28 cellular contexts compared by ENCODE assay signal in genomic region chr6:165263-165662, GRCh38.
"Had no signal": no experiment of that assay in that cellular context is flagged by ENCODE, and none has a peak within 500 bp of the region (broad histone marks: within the 10 kb centered on the region; RNA-seq: fewer than 3 reads in every experiment).

No MANE protein-coding gene starts in this region.

- H3K36me3 Mint-ChIP-seq: stimulated activated effector memory CD8-positive, alpha-beta T cell treated with anti-CD3 and anti-CD28 coated beads, Interleukin-12 subunit alpha, Interleukin-12 subunit beta, amount 100 ng/mL, for 72 hours; stimulated activated memory B cell treated with anti-CD40 and anti-IgM and Interleukin-4, amounts not matched to agents 10 μg/mL and 1 μg/mL and 100 μg/mL, for 72 hours; stimulated activated naive B cell treated with anti-CD40 and anti-IgM and Interleukin-4, amounts not matched to agents 10 μg/mL and 1 μg/mL and 100 μg/mL, for 72 hours; type B pancreatic cell had no signal

- H3K27ac ChIP-seq: stomach, suprapubic skin, testis, thoracic aorta, thyroid gland, tibial artery, tibial nerve, transverse colon, upper lobe of left lung, upper lobe of right lung, uterus, vagina had no signal

- H3K27me3 ChIP-seq: stomach, testis, thyroid gland, tibial artery, tibial nerve, upper lobe of left lung, upper lobe of right lung, uterus, vagina had no signal

- FAIRE-seq: urothelium cell line had no signal

- H3K4me3 ChIP-seq: stomach, suprapubic skin, testis, thoracic aorta, thyroid gland, tibial artery, tibial nerve, transverse colon, upper lobe of left lung, upper lobe of right lung, uterus, vagina had no signal

- H3K36me3 ChIP-seq: stomach, suprapubic skin, thoracic aorta, thyroid gland, tibial artery, tibial nerve, transverse colon, upper lobe of left lung, upper lobe of right lung, uterus, vagina had no signal

- H3K4me3 Mint-ChIP-seq: stimulated activated effector memory CD8-positive, alpha-beta T cell treated with anti-CD3 and anti-CD28 coated beads, Interleukin-12 subunit alpha, Interleukin-12 subunit beta, amount 100 ng/mL, for 72 hours; stimulated activated memory B cell treated with anti-CD40 and anti-IgM and Interleukin-4, amounts not matched to agents 10 μg/mL and 1 μg/mL and 100 μg/mL, for 72 hours; stimulated activated naive B cell treated with anti-CD40 and anti-IgM and Interleukin-4, amounts not matched to agents 10 μg/mL and 1 μg/mL and 100 μg/mL, for 72 hours; stimulated activated naive CD8-positive, alpha-beta T cell treated with anti-CD3 and anti-CD28 coated beads, Interleukin-15, Interleukin-2, amounts not matched to agents 100 ng/mL and 50 ng/mL, for 24 hours; type B pancreatic cell had no signal

- H3K27ac Mint-ChIP-seq: stimulated activated effector memory CD8-positive, alpha-beta T cell treated with anti-CD3 and anti-CD28 coated beads, Interleukin-12 subunit alpha, Interleukin-12 subunit beta, amount 100 ng/mL, for 72 hours; stimulated activated memory B cell treated with anti-CD40 and anti-IgM and Interleukin-4, amounts not matched to agents 10 μg/mL and 1 μg/mL and 100 μg/mL, for 72 hours; stimulated activated naive B cell treated with anti-CD40 and anti-IgM and Interleukin-4, amounts not matched to agents 10 μg/mL and 1 μg/mL and 100 μg/mL, for 72 hours; stimulated activated naive CD8-positive, alpha-beta T cell treated with anti-CD3 and anti-CD28 coated beads, Interleukin-15, Interleukin-2, amounts not matched to agents 100 ng/mL and 50 ng/mL, for 24 hours; type B pancreatic cell had no signal

- H3K9me3 Mint-ChIP-seq: stimulated activated effector memory CD8-positive, alpha-beta T cell treated with anti-CD3 and anti-CD28 coated beads, Interleukin-12 subunit alpha, Interleukin-12 subunit beta, amount 100 ng/mL, for 72 hours; stimulated activated memory B cell treated with anti-CD40 and anti-IgM and Interleukin-4, amounts not matched to agents 10 μg/mL and 1 μg/mL and 100 μg/mL, for 72 hours; stimulated activated naive B cell treated with anti-CD40 and anti-IgM and Interleukin-4, amounts not matched to agents 10 μg/mL and 1 μg/mL and 100 μg/mL, for 72 hours; stimulated activated naive CD8-positive, alpha-beta T cell treated with anti-CD3 and anti-CD28 coated beads, Interleukin-15, Interleukin-2, amounts not matched to agents 100 ng/mL and 50 ng/mL, for 24 hours; type B pancreatic cell had no signal

- ATAC-seq: stimulated activated effector memory CD8-positive, alpha-beta T cell treated with anti-CD3 and anti-CD28 coated beads, Interleukin-12 subunit alpha, Interleukin-12 subunit beta, amount 100 ng/mL, for 72 hours; stimulated activated memory B cell treated with anti-CD40 and anti-IgM and Interleukin-4, amounts not matched to agents 10 μg/mL and 1 μg/mL and 100 μg/mL, for 72 hours; stimulated activated naive B cell treated with anti-CD40 and anti-IgM and Interleukin-4, amounts not matched to agents 10 μg/mL and 1 μg/mL and 100 μg/mL, for 72 hours; stimulated activated naive CD8-positive, alpha-beta T cell treated with anti-CD3 and anti-CD28 coated beads, Interleukin-15, Interleukin-2, amounts not matched to agents 100 U/mL and 50 U/mL, for 24 hours; upper lobe of right lung had no signal

- H3K9me3 ChIP-seq: stomach, suprapubic skin, testis, thoracic aorta, thyroid gland, tibial artery, tibial nerve, transverse colon, upper lobe of left lung, upper lobe of right lung, uterus, vagina had no signal

- DNase-seq: stimulated activated CD4-positive, alpha-beta T cell treated with anti-CD3 and anti-CD28 coated beads, Interleukin-2, amount 100 ng/mL, for 48 hours; stimulated activated CD4-positive, alpha-beta T cell treated with anti-CD3 and anti-CD28 coated beads, Interleukin-4, amount 100 ng/mL, for 1 hour; stimulated activated CD4-positive, alpha-beta T cell treated with anti-CD3 and anti-CD28 coated beads, Interleukin-4, amount 100 ng/mL, for 24 hours; stimulated activated CD4-positive, alpha-beta T cell treated with anti-CD3 and anti-CD28 coated beads, Interleukin-4, amount 100 ng/mL, for 4 hours; stimulated activated CD8-positive, alpha-beta memory T cell treated with anti-CD3 and anti-CD28 coated beads, Interleukin-4, amount 100 ng/mL, for 48 hours; stimulated activated naive B cell treated with anti-CD40 and anti-IgM and Interleukin-4, amounts not matched to agents 10 μg/mL and 1 μg/mL and 100 μg/mL, for 72 hours; stimulated activated naive CD4-positive, alpha-beta T cell; stimulated activated naive CD4-positive, alpha-beta T cell treated with Interleukin-2 at 50 U/mL for 16 hours; stimulated activated naive CD8-positive, alpha-beta T cell treated with anti-CD3 and anti-CD28 coated beads, Interleukin-15, Interleukin-2, amounts not matched to agents 100 U/mL and 50 U/mL, for 24 hours; stomach; substantia nigra; testis; thyroid gland; tibial artery; transverse colon; trophoblast cell; upper lobe of left lung; upper lobe of right lung; uterus had no signal

- H3K4me1 Mint-ChIP-seq: stimulated activated effector memory CD8-positive, alpha-beta T cell treated with anti-CD3 and anti-CD28 coated beads, Interleukin-12 subunit alpha, Interleukin-12 subunit beta, amount 100 ng/mL, for 72 hours; stimulated activated memory B cell treated with anti-CD40 and anti-IgM and Interleukin-4, amounts not matched to agents 10 μg/mL and 1 μg/mL and 100 μg/mL, for 72 hours; stimulated activated naive B cell treated with anti-CD40 and anti-IgM and Interleukin-4, amounts not matched to agents 10 μg/mL and 1 μg/mL and 100 μg/mL, for 72 hours had no signal

- H3K4me1 ChIP-seq: stomach, suprapubic skin, testis, thyroid gland, tibial artery, tibial nerve, transverse colon, upper lobe of left lung, upper lobe of right lung, uterus, vagina had no signal
